ENCODE assay signal across 15 cellular contexts in genomic region chr18:45402485-45403056, GRCh38.
A peak's percentile ranks its signal among the peaks of the same experiment; 100 is the strongest.
DNase-seq lines count a peak whose midpoint lies in the region; ATAC-seq and TF ChIP-seq lines count a peak whose summit lies in the region.
"Had no signal": no experiment of that assay in that cellular context is flagged by ENCODE, and none has a peak within 500 bp of the region (broad histone marks: within the 10 kb centered on the region; RNA-seq: fewer than 3 reads in every experiment).

No MANE protein-coding gene starts in this region.

- H3K36me3 ChIP-seq in mucosa of descending colon (ENCODE audit: low read depth), result no peaks in the 10 kb centered on the region
- H3K36me3 ChIP-seq: gastrocnemius medialis had no signal

- no peaks in the 10 kb centered on the region for H3K9me3 ChIP-seq in mucosa of descending colon
- H3K9me3 ChIP-seq: gastrocnemius medialis had no signal

- H3K4me3 ChIP-seq in astrocyte of the spinal cord (ENCODE audit: low read depth, low read length), result no peak overlapping the region
- H3K4me3 ChIP-seq in mucosa of descending colon, result no peak overlapping the region
- H3K4me3 ChIP-seq: dorsolateral prefrontal cortex, gastrocnemius medialis had no signal

- peaks cover 4% of the 10 kb centered on the region for H3K4me1 ChIP-seq in mucosa of descending colon (ENCODE audit: low read depth)
- H3K4me1 ChIP-seq: gastrocnemius medialis had no signal

- peak; percentile 70 for ATAC-seq in mucosa of descending colon
- no peak for ATAC-seq in HG02870 (IDR thresholded peaks at IDR 0.05; ENCODE audit: unreplicated experiment)
- no peak for ATAC-seq in HG03442 (IDR thresholded peaks at IDR 0.05; ENCODE audit: unreplicated experiment)

- DNase-seq in DMS79 treated with DMSO at 0.1 percent for 48 hours (lab: John Stamatoyannopoulos, UW) (peak; percentile 86), LHCN-M2 (ENCODE audit: low read depth) (peak; percentile 88), astrocyte of the spinal cord (ENCODE audit: low read depth, low spot score) (peak; percentile 82), mucosa of descending colon (peak in 1 of 3 donors; percentile 61)
- DNase-seq in activated CD8-positive, alpha-beta memory T cell treated with anti-CD3 and anti-CD28 coated beads, Interleukin-2, amount 50 U/mL, for 4 hours, result no peak
- DNase-seq: amygdala; CD4-positive, CD25-positive, alpha-beta regulatory T cell; dorsolateral prefrontal cortex; gastrocnemius medialis; GDM1; NCI-H1417; NCI-H526; Right ventricle myocardium superior had no signal

- no peak for TF ChIP-seq CTCF in astrocyte of the spinal cord (IDR thresholded peaks at IDR 0.05; ENCODE audit: low read depth, low read length)
- no peak for TF ChIP-seq CTCF in mucosa of descending colon (IDR thresholded peaks at IDR 0.05)

- intact Hi-C loops in mucosa of descending colon (cut with DNase I, micrococcal nuclease), result no loop called here

- in situ Hi-C loops in astrocyte of the spinal cord (cut with HindIII; ENCODE audit: low sequenced_read_pairs), result no loop called here
